In genomic region chr10:100987685-100988049, GRCh38 we compare ENCODE assay signal across 8 cellular contexts. TPM values are rescaled to one million over a fixed set of nuclear protein-coding genes. Genes with fewer than 3 reads are reported as not detected.
DNase-seq lines count a peak whose midpoint lies in the region; ATAC-seq and TF ChIP-seq lines count a peak whose summit lies in the region.

No MANE protein-coding gene starts in this region.

- ATAC-seq in GM19351 (IDR thresholded peaks at IDR 0.05; ENCODE audit: unreplicated experiment) (peak; percentile 23), RWPE2 (ENCODE audit: low read depth) (peak; percentile 4; the same call in 1 of the 3 replicates)

- H3K36me3 ChIP-seq in RWPE2 (ENCODE audit: low read depth) (peaks cover 46% of the 10 kb centered on the region), skeletal muscle tissue (ENCODE audit: control insufficient read depth in 3 of 3, insufficient read depth in 3 of 3, low read length in 3 of 3) (peaks cover 46 to 49% (median 49%) of the 10 kb centered on the region in 3 donors)

- peaks cover 7% of the 10 kb centered on the region for H3K4me1 ChIP-seq in RWPE2 (ENCODE audit: insufficient read depth, poor library complexity, severe bottlenecking)
- peaks cover 27 to 58% (median 38%) of the 10 kb centered on the region in 3 donors for H3K4me1 ChIP-seq in skeletal muscle tissue (ENCODE audit: control insufficient read depth in 3 of 3, insufficient read depth in 3 of 3, low read length in 3 of 3)

- TF ChIP-seq CTCF in RWPE2 (IDR thresholded peaks at IDR 0.05; ENCODE audit: poor library complexity, severe bottlenecking) (no peak), fibroblast of pulmonary artery (IDR thresholded peaks at IDR 0.05; ENCODE audit: low read length, missing control alignments) (no peak)

- H3K27ac ChIP-seq in RWPE2 (ENCODE audit: poor library complexity, severe bottlenecking) (peak overlapping the region; percentile 58), skeletal muscle tissue (ENCODE audit: low read depth, low read length) (peak overlapping the region; percentile 75)

- H3K4me3 ChIP-seq in RWPE2 (ENCODE audit: severe bottlenecking) (peak overlapping the region; percentile 97), fibroblast of pulmonary artery (replicated peaks; ENCODE audit: low read depth, low read length) (peak overlapping the region; percentile 98), skeletal muscle tissue (ENCODE audit: low read length in 3 of 3) (peak overlapping the region; percentile 95 to 100 (median 97))

- peak overlapping the region; percentile 90 to 98 (median 91) for H3K9ac ChIP-seq in skeletal muscle tissue (ENCODE audit: low read depth in 1 of 3, low read length in 3 of 3)

- intact Hi-C loops in head of caudate nucleus (cut with DNase I) = no loop called here

- H3K27me3 ChIP-seq in RWPE2 (ENCODE audit: insufficient read depth, poor library complexity, severe bottlenecking) (no peaks in the 10 kb centered on the region), skeletal muscle tissue (ENCODE audit: control insufficient read depth in 3 of 3, insufficient read depth in 3 of 3, low read length in 3 of 3) (no peaks in the 10 kb centered on the region)

- DNase-seq in RWPE2 (ENCODE audit: low spot score) = no peak
- DNase-seq in fibroblast of pulmonary artery (ENCODE audit: low read depth) = no peak
- DNase-seq in H4 (ENCODE audit: low spot score) = no peak
- no peak for DNase-seq in amygdala (lab: John Stamatoyannopoulos, UW)
- DNase-seq in NCI-H446 treated with DMSO at 0.1 percent for 48 hours (lab: John Stamatoyannopoulos, UW) = no peak
- no peak for DNase-seq in head of caudate nucleus

- H3K9me3 ChIP-seq in RWPE2 (ENCODE audit: severe bottlenecking) (no peaks in the 10 kb centered on the region), skeletal muscle tissue (ENCODE audit: control insufficient read depth in 3 of 3, low read length in 3 of 3) (no peaks in the 10 kb centered on the region)

RNA-seq across cellular contexts. Expression of gene TWNK, which starts 0.3 kb away (rescaled TPM):
- total RNA-seq in skeletal muscle tissue = 4.2 TPM
- 6.7 and 8.0 TPM in 2 replicates for total RNA-seq in H4 (2014; rRNA removed; shearing (Covaris generic))

RNA-seq across cellular contexts. Expression of gene MRPL43, which starts 0.4 kb away (rescaled TPM):
- total RNA-seq in skeletal muscle tissue = 41.2 TPM
- 94.3 and 105 TPM in 2 replicates for total RNA-seq in H4 (2014; rRNA removed; shearing (Covaris generic))

RNA-seq across cellular contexts. Expression of gene LZTS2, which starts 11.9 kb away (rescaled TPM):
- 37.6 TPM for total RNA-seq in skeletal muscle tissue
- total RNA-seq in H4 (2014; rRNA removed; shearing (Covaris generic)) = 24.3 and 26.2 TPM in 2 replicates

RNA-seq across cellular contexts. Expression of gene SEMA4G, which starts 18.4 kb away (rescaled TPM):
- total RNA-seq in skeletal muscle tissue = 0.52 TPM
- 0.27 and 0.89 TPM in 2 replicates for total RNA-seq in H4 (2014; rRNA removed; shearing (Covaris generic))

RNA-seq across cellular contexts. Expression of gene PDZD7, which starts 43.3 kb away (rescaled TPM):
- 1.0 TPM for total RNA-seq in skeletal muscle tissue
- total RNA-seq in H4 (2014; rRNA removed; shearing (Covaris generic)) = 0.21 and 0.97 TPM in 2 replicates
